ENCODE assay signal across 9 cellular contexts in the genomic region with DNA sequence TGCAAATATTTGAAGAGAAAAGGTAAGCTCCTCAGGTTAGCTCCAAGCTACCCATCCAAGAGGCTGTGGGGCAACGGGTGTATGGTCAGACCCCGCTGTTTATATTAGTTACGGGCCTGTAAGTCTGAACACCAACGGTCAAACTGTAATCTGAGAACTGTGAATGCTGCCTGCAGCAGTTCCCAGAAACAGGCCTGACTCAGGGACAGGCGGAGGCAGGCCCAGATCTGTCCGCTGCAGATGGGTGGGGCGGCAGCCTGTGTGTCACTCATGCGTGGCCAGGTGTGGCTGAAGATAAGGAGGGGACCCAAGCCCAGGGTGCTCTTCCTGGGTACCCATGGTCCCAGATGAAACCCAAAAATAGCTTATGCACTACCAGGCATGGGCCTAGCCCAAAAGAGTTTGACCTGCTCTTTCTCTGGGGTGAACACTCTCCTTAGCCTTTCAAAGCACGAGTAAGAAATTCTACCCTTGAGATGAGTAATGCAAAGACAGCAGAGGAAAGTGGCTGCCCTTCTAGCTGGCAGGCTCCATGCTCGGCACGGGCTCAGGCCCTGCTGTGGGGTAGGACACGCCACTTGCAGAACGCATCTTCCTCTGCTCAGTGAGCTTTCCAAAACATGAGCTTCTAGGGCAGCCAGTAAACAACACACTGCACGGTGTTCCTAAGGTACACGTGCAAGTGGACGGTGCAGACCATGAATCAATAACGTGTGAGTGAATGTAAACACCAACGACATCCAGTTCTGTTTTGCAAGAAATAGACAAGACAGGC. TPM values are rescaled to one million over a fixed set of nuclear protein-coding genes. Genes with fewer than 3 reads are reported as not detected.
A peak's percentile ranks its signal among the peaks of the same experiment; 100 is the strongest.
DNase-seq lines count a peak whose midpoint lies in the region; ATAC-seq and TF ChIP-seq lines count a peak whose summit lies in the region.
"Had no signal": no experiment of that assay in that cellular context is flagged by ENCODE, and none has a peak within 500 bp of the region (broad histone marks: within the 10 kb centered on the region; RNA-seq: fewer than 3 reads in every experiment).

No MANE protein-coding gene starts in this region.

- no peak overlapping the region for H3K4me3 Mint-ChIP-seq in glutamatergic neuron (ENCODE audit: unreplicated experiment)
- peak overlapping the region; percentile 24 for H3K4me3 Mint-ChIP-seq in type B pancreatic cell
- H3K4me3 Mint-ChIP-seq: activated naive CD8-positive, alpha-beta T cell had no signal

- ATAC-seq in omental fat pad (ENCODE audit: low FRiP score), result no peak
- ATAC-seq in GM18502 (IDR thresholded peaks at IDR 0.05; ENCODE audit: poor library complexity, unreplicated experiment), result no peak
- ATAC-seq: sciatic nerve had no signal

- peaks cover 3% of the 10 kb centered on the region for H3K9me3 Mint-ChIP-seq in glutamatergic neuron (ENCODE audit: unreplicated experiment)
- H3K9me3 Mint-ChIP-seq in type B pancreatic cell, result no peaks in the 10 kb centered on the region

- H3K36me3 Mint-ChIP-seq in glutamatergic neuron (ENCODE audit: unreplicated experiment), result peaks cover 4% of the 10 kb centered on the region
- peaks cover 23% of the 10 kb centered on the region for H3K36me3 Mint-ChIP-seq in type B pancreatic cell

- H3K4me1 Mint-ChIP-seq in glutamatergic neuron (ENCODE audit: low read depth, unreplicated experiment) (peaks cover 36% of the 10 kb centered on the region), type B pancreatic cell (ENCODE audit: unreplicated experiment) (peaks cover 17% of the 10 kb centered on the region)

- no peaks in the 10 kb centered on the region for H3K27me3 Mint-ChIP-seq in glutamatergic neuron (ENCODE audit: unreplicated experiment)
- no peaks in the 10 kb centered on the region for H3K27me3 Mint-ChIP-seq in type B pancreatic cell
- H3K27me3 Mint-ChIP-seq: activated naive CD8-positive, alpha-beta T cell had no signal

- TF ChIP-seq CTCF in glutamatergic neuron (IDR thresholded peaks at IDR 0.05; ENCODE audit: partially characterized antibody, unreplicated experiment) (no peak), type B pancreatic cell (conservative IDR thresholded peaks at IDR 0.05) (no peak), omental fat pad (IDR thresholded peaks at IDR 0.05) (no peak)

- peak overlapping the region; percentile 72 for H3K27ac Mint-ChIP-seq in glutamatergic neuron (ENCODE audit: unreplicated experiment)
- peak overlapping the region; percentile 91 for H3K27ac Mint-ChIP-seq in type B pancreatic cell
- H3K27ac Mint-ChIP-seq: activated naive CD8-positive, alpha-beta T cell had no signal

- DNase-seq in NCI-H146 (lab: John Stamatoyannopoulos, UW) (peak; percentile 75), SK-N-DZ (ENCODE audit: low spot score) (peak; percentile 21), glutamatergic neuron (no peak), type B pancreatic cell (ENCODE audit: extremely low spot score, unreplicated experiment) (no peak), omental fat pad (ENCODE audit: low spot score) (no peak)
- DNase-seq in NK-92 treated with Interleukin-12 subunit alpha and Interleukin-12 subunit beta, amount 100 ng/mL, for 24 hours (lab: John Stamatoyannopoulos, UW), result no peak

RNA-seq across cellular contexts. Expression of a gene that starts 9.1 kb away (rescaled TPM):
- 63.4 and 73.0 TPM in 2 replicates for polyA plus RNA-seq in SK-N-DZ (2014; cell fraction: cytosol; rRNA removed)
- 125 and 126 TPM in 2 replicates for polyA plus RNA-seq in SK-N-DZ (2014; cell fraction: nucleus; rRNA removed)
- total RNA-seq in glutamatergic neuron (ENCODE audit: unreplicated experiment), result 48.4 TPM
- total RNA-seq in type B pancreatic cell (ENCODE audit: low replicate concordance), result 34.5 and 45.2 TPM in 2 replicates
- 10 to 100 TPM; 28.4 to 56.7 (median 34.6) TPM for total RNA-seq in omental fat pad

RNA-seq across cellular contexts. Expression of a gene that starts 44.7 kb away (rescaled TPM):
- 26.4 and 34.3 TPM in 2 replicates for polyA plus RNA-seq in SK-N-DZ (2014; cell fraction: cytosol; rRNA removed)
- polyA plus RNA-seq in SK-N-DZ (2014; cell fraction: nucleus; rRNA removed), result 24.0 and 32.9 TPM in 2 replicates
- total RNA-seq in glutamatergic neuron (ENCODE audit: unreplicated experiment), result 150 TPM
- 33.9 and 58.2 TPM in 2 replicates for total RNA-seq in type B pancreatic cell (ENCODE audit: low replicate concordance)
- total RNA-seq in omental fat pad, result 10 to 100 TPM; 22.3 to 52.5 (median 33.2) TPM

Comparison
In these comparisons a context has a peak if more than half of its experiments do, and no peak if none do; other contexts are left out.
1. DNase-seq: peak in NCI-H146 (single experiment) and SK-N-DZ (single experiment); none in glutamatergic neuron (single experiment), type B pancreatic cell (single experiment), NK-92 treated with Interleukin-12 subunit alpha and Interleukin-12 subunit beta, amount 100 ng/mL, for 24 hours (single experiment) and omental fat pad (single experiment).